Comparison of ENCODE assay signal across 8 cellular contexts in genomic region chr11:46119053-46119351, GRCh38. TPM values are rescaled to one million over a fixed set of nuclear protein-coding genes. Genes with fewer than 3 reads are reported as not detected.
DNase-seq lines count a peak whose midpoint lies in the region; ATAC-seq and TF ChIP-seq lines count a peak whose summit lies in the region.

No MANE protein-coding gene starts in this region.

- WGBS in mesodermal cell (ENCODE audit: insufficient coverage in 2 of 2), 2 experiments: 11 to 20% methylated on average over 2 to 3 of the region's 3 CpGs

- H3K4me3 ChIP-seq in right atrium auricular region (peak overlapping the region; percentile 80 to 81), mesodermal cell (ENCODE audit: extremely low read depth, insufficient read depth, low read length, poor library complexity, severe bottlenecking) (peak overlapping the region; percentile 66), vagina (peak overlapping the region; percentile 67 to 89)

- no peaks in the 10 kb centered on the region for H3K36me3 Mint-ChIP-seq in brain

- H3K9me3 ChIP-seq in right atrium auricular region: no peaks in the 10 kb centered on the region
- no peaks in the 10 kb centered on the region for H3K9me3 ChIP-seq in mesodermal cell (ENCODE audit: control insufficient read depth, low read length)
- no peaks in the 10 kb centered on the region for H3K9me3 ChIP-seq in vagina

- intact Hi-C loops in Right ventricle myocardium superior (cut with DNase I) (no loop called here), vagina (cut with DNase I) (no loop called here)

- H3K4me1 ChIP-seq in right atrium auricular region (peaks cover 0 to 55% of the 10 kb centered on the region in 2 donors), mesodermal cell (ENCODE audit: control insufficient read depth, insufficient read depth, low read length, poor library complexity, severe bottlenecking) (peaks cover 3% of the 10 kb centered on the region), vagina (peaks cover 50% of the 10 kb centered on the region)

- peaks cover 69% of the 10 kb centered on the region for H3K4me1 Mint-ChIP-seq in brain

- peak overlapping the region; percentile 90 to 98 (median 90) for H3K4me3 Mint-ChIP-seq in brain

- H3K9me3 Mint-ChIP-seq in brain: no peaks in the 10 kb centered on the region

- no peak for TF ChIP-seq POLR2A in vagina (IDR thresholded peaks at IDR 0.05)

- peaks cover 8% of the 10 kb centered on the region for H3K27me3 Mint-ChIP-seq in brain

- H3K27ac Mint-ChIP-seq in brain: peak overlapping the region; percentile 88 to 99 (median 97)

- H3K27ac ChIP-seq in right atrium auricular region (peak overlapping the region; percentile 96 to 97), mesodermal cell (ENCODE audit: low read depth, low read length, severe bottlenecking) (peak overlapping the region; percentile 79), vagina (peak overlapping the region; percentile 97)

- H3K27me3 ChIP-seq in right atrium auricular region: no peaks in the 10 kb centered on the region
- H3K27me3 ChIP-seq in vagina: no peaks in the 10 kb centered on the region

- ATAC-seq in Right ventricle myocardium superior (ENCODE audit: poor library complexity) (no peak), HG03520 (IDR thresholded peaks at IDR 0.05; ENCODE audit: unreplicated experiment) (no peak)

- H3K36me3 ChIP-seq in right atrium auricular region (no peaks in the 10 kb centered on the region), mesodermal cell (ENCODE audit: control insufficient read depth, insufficient read depth, low read length) (no peaks in the 10 kb centered on the region), vagina (no peaks in the 10 kb centered on the region)

- DNase-seq in right atrium auricular region (ENCODE audit: low spot score): no peak
- DNase-seq in Right ventricle myocardium superior: no peak
- no peak for DNase-seq in vagina (ENCODE audit: extremely low spot score in 2 of 2)
- DNase-seq in stimulated activated CD4-positive, alpha-beta T cell treated with anti-CD3 and anti-CD28 coated beads, Interleukin-1b, Interleukin-23, amount 100 ng/mL, for 48 hours: no peak
- no peak for DNase-seq in stimulated activated CD4-positive, alpha-beta T cell treated with anti-CD3 and anti-CD28 coated beads, Interleukin-4, amount 100 ng/mL, for 24 hours

- TF ChIP-seq CTCF in right atrium auricular region (IDR thresholded peaks at IDR 0.05): no peak
- no peak for TF ChIP-seq CTCF in brain (conservative IDR thresholded peaks at IDR 0.05)
- TF ChIP-seq CTCF in vagina (IDR thresholded peaks at IDR 0.05): no peak

RNA-seq across cellular contexts. Expression of gene PHF21A, which starts 2.3 kb away (rescaled TPM):
- total RNA-seq in right atrium auricular region: 10 to 100 TPM; 27.6 to 35.5 TPM
- 36.6 TPM for total RNA-seq in Right ventricle myocardium superior
- polyA plus RNA-seq in brain (ENCODE audit: insufficient read depth, low read depth, low replicate concordance): 23.7 TPM
- polyA plus RNA-seq in mesodermal cell (2013, experiment 1 of 2): 48.6 TPM
- polyA plus RNA-seq in mesodermal cell (2013, experiment 2 of 2): 49.8 TPM
- 66.8 TPM for total RNA-seq in vagina
